15 cellular contexts compared by ENCODE assay signal in genomic region chr2:206217743-206218520, GRCh38. TPM values are rescaled to one million over a fixed set of nuclear protein-coding genes. Genes with fewer than 3 reads are reported as not detected.
DNase-seq lines count a peak whose midpoint lies in the region; ATAC-seq and TF ChIP-seq lines count a peak whose summit lies in the region.
"Had no signal": no experiment of that assay in that cellular context is flagged by ENCODE, and none has a peak within 500 bp of the region (broad histone marks: within the 10 kb centered on the region; RNA-seq: fewer than 3 reads in every experiment).

No MANE protein-coding gene starts in this region.

- H3K4me1 ChIP-seq in right atrium auricular region: no peaks in the 10 kb centered on the region
- H3K4me1 ChIP-seq in iPS-18a (ENCODE audit: control insufficient read depth, low read depth, low read length): peaks cover 26% of the 10 kb centered on the region

- H3K36me3 Mint-ChIP-seq in type B pancreatic cell: no peaks in the 10 kb centered on the region
- H3K36me3 Mint-ChIP-seq: natural killer cell had no signal

- DNase-seq in Right ventricle myocardium superior: no peak
- no peak for DNase-seq in right atrium auricular region (ENCODE audit: low spot score)
- DNase-seq in UCSD-AML1 (lab: John Stamatoyannopoulos, UW; ENCODE audit: unreplicated experiment): peak; percentile 9
- DNase-seq in type B pancreatic cell (ENCODE audit: extremely low spot score, unreplicated experiment): no peak
- no peak for DNase-seq in NCI-H1417 (lab: John Stamatoyannopoulos, UW)
- DNase-seq in activated T-cell treated with anti-CD3 and anti-CD28 coated beads, Interleukin-2, amount 50 U/mL, for 48 hours: no peak
- no peak for DNase-seq in NCI-H128 (lab: John Stamatoyannopoulos, UW; ENCODE audit: unreplicated experiment)
- DNase-seq: activated CD4-positive, alpha-beta T cell treated with anti-CD3 and anti-CD28 coated beads, Interleukin-2, amount 10 ng/mL, durations not matched to agents 24 days and 14 days; DMS79; natural killer cell; NCI-H1694 treated with DMSO at 0.1 percent for 48 hours had no signal

- no peak overlapping the region for H3K27ac ChIP-seq in right atrium auricular region
- H3K27ac ChIP-seq in iPS-18a (ENCODE audit: low read length): no peak overlapping the region
- H3K27ac ChIP-seq: cardiac muscle cell had no signal

- no peak overlapping the region for H3K4me3 ChIP-seq in right atrium auricular region
- no peak overlapping the region for H3K4me3 ChIP-seq in iPS-18a (ENCODE audit: low read length)
- H3K4me3 ChIP-seq: cardiac muscle cell had no signal

- H3K9ac ChIP-seq in iPS-18a (ENCODE audit: low read length): peak overlapping the region; percentile 27

- no peaks in the 10 kb centered on the region for H3K27me3 Mint-ChIP-seq in type B pancreatic cell

- intact Hi-C loops in Right ventricle myocardium superior (cut with DNase I): no loop called here

- no peaks in the 10 kb centered on the region for H3K36me3 ChIP-seq in right atrium auricular region
- no peaks in the 10 kb centered on the region for H3K36me3 ChIP-seq in iPS-18a (ENCODE audit: control insufficient read depth, low read depth, low read length)
- H3K36me3 ChIP-seq: cardiac muscle cell had no signal

- H3K27me3 ChIP-seq in right atrium auricular region (no peaks in the 10 kb centered on the region), iPS-18a (ENCODE audit: control insufficient read depth, insufficient read depth, low read length) (no peaks in the 10 kb centered on the region)
- H3K27me3 ChIP-seq: cardiac muscle cell had no signal

- H3K4me3 Mint-ChIP-seq in type B pancreatic cell: peak overlapping the region; percentile 35
- H3K4me3 Mint-ChIP-seq: activated CD4-positive, alpha-beta T cell treated with anti-CD3 and anti-CD28 coated beads, Interleukin-2, amount 10 ng/mL, durations not matched to agents 24 days and 14 days; natural killer cell had no signal

- H3K9me3 Mint-ChIP-seq in type B pancreatic cell: no peaks in the 10 kb centered on the region
- H3K9me3 Mint-ChIP-seq: activated CD4-positive, alpha-beta T cell treated with anti-CD3 and anti-CD28 coated beads, Interleukin-2, amount 10 ng/mL, durations not matched to agents 24 days and 14 days had no signal

- peak; percentile 29 for ATAC-seq in Right ventricle myocardium superior (ENCODE audit: poor library complexity)
- ATAC-seq: esophagus mucosa, natural killer cell had no signal

- peaks cover 26% of the 10 kb centered on the region for H3K4me1 Mint-ChIP-seq in type B pancreatic cell (ENCODE audit: unreplicated experiment)
- H3K4me1 Mint-ChIP-seq: activated CD4-positive, alpha-beta T cell treated with anti-CD3 and anti-CD28 coated beads, Interleukin-2, amount 10 ng/mL, durations not matched to agents 24 days and 14 days; natural killer cell had no signal

- peak overlapping the region; percentile 67 for H3K27ac Mint-ChIP-seq in type B pancreatic cell
- H3K27ac Mint-ChIP-seq: activated CD4-positive, alpha-beta T cell treated with anti-CD3 and anti-CD28 coated beads, Interleukin-2, amount 10 ng/mL, durations not matched to agents 24 days and 14 days; natural killer cell had no signal

- TF ChIP-seq CTCF in right atrium auricular region (IDR thresholded peaks at IDR 0.05) (no peak), type B pancreatic cell (conservative IDR thresholded peaks at IDR 0.05) (no peak)

- H3K9me3 ChIP-seq in right atrium auricular region (peaks cover 0 to 5% of the 10 kb centered on the region in 2 donors), iPS-18a (ENCODE audit: control insufficient read depth, low read depth, low read length) (no peaks in the 10 kb centered on the region)

RNA-seq across cellular contexts. Expression of gene ZDBF2, which starts 56.5 kb away (rescaled TPM):
- 6.7 TPM for total RNA-seq in Right ventricle myocardium superior
- total RNA-seq in right atrium auricular region: 10 to 100 TPM in 1 of 2 donors, 1 to 10 TPM in 1; 7.2 to 10.6 TPM
- 28.3 and 35.1 TPM in 2 replicates for total RNA-seq in type B pancreatic cell (ENCODE audit: low replicate concordance)
- total RNA-seq: HT-29 had no signal

RNA-seq across cellular contexts. Expression of gene EEF1B2, which starts 58.2 kb away (rescaled TPM):
- total RNA-seq in Right ventricle myocardium superior (257 TPM), right atrium auricular region (100 to 1,000 TPM; 212 to 254 TPM), type B pancreatic cell (ENCODE audit: low replicate concordance) (623 and 674 TPM in 2 replicates)

RNA-seq across cellular contexts. Expression of gene NDUFS1, which starts 58.7 kb away (rescaled TPM):
- 484 TPM for total RNA-seq in Right ventricle myocardium superior
- total RNA-seq in right atrium auricular region: 100 to 1,000 TPM; 183 to 388 TPM
- 81.5 and 95.9 TPM in 2 replicates for total RNA-seq in type B pancreatic cell (ENCODE audit: low replicate concordance)
